Comparison of ENCODE assay signal across 8 cellular contexts in the genomic region with DNA sequence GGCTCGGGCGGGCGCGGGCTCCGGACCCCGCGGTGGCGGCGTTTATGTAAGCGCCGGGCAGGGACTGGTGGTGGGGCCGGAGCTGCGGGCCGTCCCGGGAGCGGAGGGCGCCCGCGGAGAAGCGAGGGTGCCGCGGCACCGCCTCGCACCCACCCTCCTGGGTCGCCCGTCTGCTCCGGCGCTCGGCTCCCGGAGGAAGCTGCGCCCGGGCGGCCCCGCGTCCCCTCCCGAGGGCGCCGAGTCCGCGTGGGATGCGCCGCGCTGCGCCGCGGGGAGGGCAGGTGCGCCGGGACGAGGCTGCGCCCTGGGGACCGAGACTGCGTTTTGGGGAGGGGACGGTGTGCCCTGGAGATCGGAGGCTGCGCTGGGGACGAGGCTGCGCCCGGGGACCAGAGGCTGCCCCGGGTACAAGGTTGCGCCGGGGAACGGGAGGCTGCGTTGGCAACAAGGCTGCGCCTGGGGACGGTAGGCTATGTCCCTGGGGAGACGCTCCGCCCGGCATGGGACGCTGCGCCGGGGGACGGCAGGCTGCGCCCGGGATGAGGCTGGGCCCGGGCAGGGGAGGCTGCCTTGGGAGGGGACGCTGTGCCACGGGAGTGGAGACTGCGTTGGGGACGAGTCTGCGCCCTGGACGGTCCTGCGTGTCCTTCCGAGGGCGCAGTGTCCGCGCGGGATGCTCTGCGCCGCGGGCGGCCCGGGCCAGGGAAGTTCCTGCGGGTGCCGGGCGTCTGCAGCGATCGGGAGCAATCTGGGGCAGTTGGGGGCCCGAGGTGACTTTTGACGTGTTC. TPM values are rescaled to one million over a fixed set of nuclear protein-coding genes. Genes with fewer than 3 reads are reported as not detected.
A peak's percentile ranks its signal among the peaks of the same experiment; 100 is the strongest.
DNase-seq lines count a peak whose midpoint lies in the region; ATAC-seq and TF ChIP-seq lines count a peak whose summit lies in the region.

No MANE protein-coding gene starts in this region.

- no peak overlapping the region for H2BK120ac ChIP-seq in H9 (ENCODE audit: low read depth, low read length, poor library complexity, severe bottlenecking)

- no peak for ATAC-seq in CD4-positive, alpha-beta T cell (ENCODE audit: poor library complexity)
- ATAC-seq in GM21619 (IDR thresholded peaks at IDR 0.05; ENCODE audit: unreplicated experiment), result no peak

- no peak overlapping the region for H3K27ac ChIP-seq in CD4-positive, alpha-beta T cell (ENCODE audit: low read depth, low read length)
- no peak overlapping the region for H3K27ac ChIP-seq in H9 (ENCODE audit: insufficient read length, low read depth, low read length)
- peak overlapping the region in 20 of 21 experiments; percentile 10 to 87 (median 74) for H3K27ac ChIP-seq in skin epidermis

- peaks cover 50% of the 10 kb centered on the region for H3K4me1 Mint-ChIP-seq in CD4-positive, alpha-beta T cell (ENCODE audit: low read depth)
- peaks cover 29 to 32% of the 10 kb centered on the region in 2 experiments for H3K4me1 Mint-ChIP-seq in H9

- no peak overlapping the region for H4K91ac ChIP-seq in H9 (ENCODE audit: insufficient read length, low read depth, low read length)

- no peak overlapping the region for H3T11ph ChIP-seq in H9 (ENCODE audit: low read length)

- H2BK15ac ChIP-seq in H9 (ENCODE audit: low read depth, low read length), result no peak overlapping the region

- H3K4ac ChIP-seq in H9 (ENCODE audit: low read depth, low read length), result no peak overlapping the region

- peaks cover 7% of the 10 kb centered on the region for H3K23me2 ChIP-seq in H9 (ENCODE audit: insufficient read length, low read depth, low read length, poor library complexity, severe bottlenecking)

- no peaks in the 10 kb centered on the region for H3K79me2 ChIP-seq in H9 (ENCODE audit: insufficient read depth, low read length)

- H3K4me1 ChIP-seq in H9 (ENCODE audit: insufficient read depth, low read length) (no peaks in the 10 kb centered on the region), NT2/D1 (ENCODE audit: insufficient read depth, insufficient read length) (no peaks in the 10 kb centered on the region)

- no peak overlapping the region for H2AFZ ChIP-seq in H9 (ENCODE audit: low read length)

- H3K9me3 ChIP-seq in CD4-positive, alpha-beta T cell (ENCODE audit: control insufficient read depth, low read length), result no peaks in the 10 kb centered on the region
- H3K9me3 ChIP-seq in H9 (ENCODE audit: control insufficient read depth, low read depth, low read length) (no peaks in the 10 kb centered on the region), NT2/D1 (ENCODE audit: insufficient read depth, low read length) (no peaks in the 10 kb centered on the region), iPS-18c (ENCODE audit: control insufficient read depth, insufficient read depth, low read length) (no peaks in the 10 kb centered on the region)

- peaks cover 10% of the 10 kb centered on the region for H3K36me3 Mint-ChIP-seq in CD4-positive, alpha-beta T cell (ENCODE audit: low read depth)
- H3K36me3 Mint-ChIP-seq in H9 (ENCODE audit: insufficient read depth in 1 of 3, low read depth in 3 of 3), result peaks cover 0 to 2% (median 0%) of the 10 kb centered on the region in 3 experiments; a peak in 2 of 7 replicates

- no peak overlapping the region for H3K18ac ChIP-seq in H9 (ENCODE audit: insufficient read length, low read depth, low read length)

- no peak overlapping the region for H4K8ac ChIP-seq in H9 (replicated peaks; ENCODE audit: insufficient read length, low read depth, low read length)

- H3K4me3 ChIP-seq in NT2/D1 (ENCODE audit: insufficient read length, low read depth) (peak overlapping the region; percentile 76), astrocyte of the cerebellum (ENCODE audit: low read depth, low read length) (peak overlapping the region; percentile 62), iPS-18c (ENCODE audit: insufficient read depth, low read depth, low read length) (peak overlapping the region; percentile 57), skin epidermis (peak overlapping the region; percentile 56 to 89 (median 70))

- H3K27ac Mint-ChIP-seq in CD4-positive, alpha-beta T cell, result peak overlapping the region; percentile 85
- no peak overlapping the region for H3K27ac Mint-ChIP-seq in H9

- H3K36me3 ChIP-seq in NT2/D1 (ENCODE audit: insufficient read depth, insufficient read length, low read length), result no peaks in the 10 kb centered on the region

- no peak overlapping the region for H3K9ac ChIP-seq in H9 (ENCODE audit: extremely low read depth, insufficient read length, low read length)
- peak overlapping the region; percentile 90 for H3K9ac ChIP-seq in NT2/D1 (ENCODE audit: insufficient read length, low read depth)

- H3K4me3 Mint-ChIP-seq in CD4-positive, alpha-beta T cell, result peak overlapping the region; percentile 96
- peak overlapping the region; percentile 72 to 91 for H3K4me3 Mint-ChIP-seq in H9

- no peaks in the 10 kb centered on the region for H3K79me1 ChIP-seq in H9 (ENCODE audit: insufficient read depth, low read depth, low read length, poor library complexity, severe bottlenecking)

- no peaks in the 10 kb centered on the region for H3K27me3 Mint-ChIP-seq in CD4-positive, alpha-beta T cell
- H3K27me3 Mint-ChIP-seq in H9 (ENCODE audit: low read depth), result peaks cover 27% of the 10 kb centered on the region

- no CpG with 5 or more reads among the region's 99 CpGs for WGBS in H9 (ENCODE audit: extremely low coverage, insufficient read length, low lambda C conversion rate)

- peak overlapping the region; percentile 77 for H3K4me2 ChIP-seq in H9 (ENCODE audit: insufficient read depth, insufficient read length, low read length)

- no peaks in the 10 kb centered on the region for H4K20me1 ChIP-seq in H9 (ENCODE audit: control insufficient read depth, insufficient read depth, insufficient read length)

- in situ Hi-C loops in astrocyte of the cerebellum (cut with HindIII; ENCODE audit: low sequenced_read_pairs), result loop anchor here (10.0 kb wide), 1 partner anchor 60 kb away; no protein-coding TSS in a partner anchor

- POLR2A ChIA-PET in CD4-positive, alpha-beta T cell (lab: Charles Lee), result interaction anchor here (0.8 to 1.6 kb wide), 6 partner anchors 31 to 135 kb away, joined by 3 to 5 read pairs (median 4); a partner anchor contains a TSS

- H4K5ac ChIP-seq in H9 (ENCODE audit: insufficient read length, low read depth, low read length), result no peak overlapping the region

- no peak overlapping the region for H2BK12ac ChIP-seq in H9 (ENCODE audit: insufficient read length, low read depth, low read length)

- H3K23ac ChIP-seq in H9 (ENCODE audit: insufficient read length, low read depth, low read length), result no peak overlapping the region

- peak overlapping the region; percentile 11; the same call in 1 of the 2 replicates for H3K14ac ChIP-seq in H9 (ENCODE audit: insufficient read depth, low read length)

- peak in 5 of 10 experiments; percentile 13 to 43 (median 22) for DNase-seq in CD4-positive, alpha-beta T cell
- DNase-seq in H9 (peak; percentile 50), NT2/D1 (ENCODE audit: low read depth, low spot score) (no peak), astrocyte of the cerebellum (ENCODE audit: low read depth) (no peak), NCI-H2081 (lab: John Stamatoyannopoulos, UW) (no peak)

- no peak overlapping the region for H2BK20ac ChIP-seq in H9 (ENCODE audit: low read depth, low read length, poor library complexity, severe bottlenecking)

- H3K56ac ChIP-seq in H9 (ENCODE audit: insufficient read length, low read depth, low read length), result no peak overlapping the region

- no peak for TF ChIP-seq CTCF in CD4-positive, alpha-beta T cell (IDR thresholded peaks at IDR 0.05)
- TF ChIP-seq CTCF in H9 (conservative IDR thresholded peaks at IDR 0.05), result no peak
- no peak for TF ChIP-seq CTCF in astrocyte of the cerebellum (IDR thresholded peaks at IDR 0.05; ENCODE audit: low read depth, low read length, missing control alignments)

- intact Hi-C loops in CD4-positive, alpha-beta T cell (cut with DNase I, micrococcal nuclease), result loop anchor here (2.0 to 10.0 kb wide), 7 partner anchors 37 to 470 kb away; a partner anchor contains a TSS

- no peaks in the 10 kb centered on the region for H3K9me3 Mint-ChIP-seq in CD4-positive, alpha-beta T cell
- peaks cover 0 to 3% of the 10 kb centered on the region in 2 experiments; a peak in 3 of 5 replicates for H3K9me3 Mint-ChIP-seq in H9

- no peak overlapping the region for H2BK5ac ChIP-seq in H9 (ENCODE audit: insufficient read length, low read length)

- H3K27me3 ChIP-seq in CD4-positive, alpha-beta T cell (ENCODE audit: control insufficient read depth, insufficient read depth, low read length), result no peaks in the 10 kb centered on the region
- H3K27me3 ChIP-seq in H9 (ENCODE audit: insufficient read depth, low read length) (peaks cover 11% of the 10 kb centered on the region; the same call in 1 of the 2 replicates), NT2/D1 (ENCODE audit: insufficient read depth, insufficient read length) (peaks cover 23% of the 10 kb centered on the region)

- CTCF ChIA-PET in CD4-positive, alpha-beta T cell (lab: Charles Lee), result interaction anchor here (1.1 to 4.5 kb wide), 4 partner anchors 53 to 63 kb away, joined by 3 to 19 read pairs (median 8); no protein-coding TSS in a partner anchor

- no peak overlapping the region for H2AK5ac ChIP-seq in H9 (ENCODE audit: insufficient read length, low read length)

RNA-seq across cellular contexts. Expression of a gene that starts 0.6 kb away (rescaled TPM):
- 10 to 100 TPM; 27.5 to 28.6 TPM for total RNA-seq in CD4-positive, alpha-beta T cell
- 14.1 and 15.8 TPM in 2 replicates for total RNA-seq in H9 (2021)

Comparison
In these comparisons a context has a peak if more than half of its experiments do, and no peak if none do; other contexts are left out.
1. H3K27ac ChIP-seq: peak in skin epidermis (20 of 21); none in CD4-positive, alpha-beta T cell (single experiment) and H9 (single experiment).
2. Peak in every context shown above with its lines, with median percentiles within 50 percentile points of each other: H3K4me3 ChIP-seq.